16 cellular contexts compared by ENCODE assay signal in the genomic region with DNA sequence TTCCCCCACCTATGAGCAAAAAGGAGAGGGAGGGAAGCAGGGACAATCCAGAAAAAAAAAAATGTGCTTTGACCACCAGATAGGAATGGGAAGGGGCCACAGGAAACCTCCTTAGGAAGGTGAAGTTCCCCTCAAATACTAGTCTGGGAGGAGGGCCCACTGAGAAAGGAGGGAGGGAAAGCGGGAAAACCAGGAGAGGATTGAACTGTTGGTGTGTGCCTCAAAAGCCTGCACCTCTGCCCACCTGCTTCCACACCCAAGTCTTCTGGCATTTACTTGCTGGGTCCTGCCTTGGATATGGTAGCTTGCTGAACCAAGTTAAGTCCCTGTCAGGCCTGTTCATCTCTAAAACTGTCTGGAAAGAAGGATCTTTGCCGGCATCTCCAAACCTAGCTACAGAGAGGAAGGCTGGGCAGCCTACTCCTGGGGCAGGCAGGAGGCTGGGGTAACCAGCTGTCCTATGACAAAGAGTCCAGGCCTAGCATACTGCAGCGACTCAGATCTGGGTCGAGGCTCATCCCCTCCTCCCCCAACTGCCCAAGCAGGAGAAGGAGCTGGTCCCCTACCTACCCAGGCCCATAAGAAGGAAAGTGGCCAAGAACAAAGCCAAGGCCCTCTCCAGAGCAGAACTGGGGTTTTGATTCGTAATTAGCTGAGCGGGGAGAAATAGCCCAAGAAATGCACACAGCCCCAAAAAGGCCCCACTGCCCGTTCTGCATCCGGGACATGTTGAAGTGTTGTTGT. TPM values are rescaled to one million over a fixed set of nuclear protein-coding genes. Genes with fewer than 3 reads are reported as not detected.
DNase-seq lines count a peak whose midpoint lies in the region; ATAC-seq, FAIRE-seq and TF ChIP-seq lines count a peak whose summit lies in the region.
"Had no signal": no experiment of that assay in that cellular context is flagged by ENCODE, and none has a peak within 500 bp of the region (broad histone marks: within the 10 kb centered on the region; RNA-seq: fewer than 3 reads in every experiment).

No MANE protein-coding gene starts in this region.

- H3K9me3 ChIP-seq in H1 (ENCODE audit: insufficient read depth in 2 of 2, low read depth in 1 of 2, low read length in 1 of 2) (no peaks in the 10 kb centered on the region), suprapubic skin (no peaks in the 10 kb centered on the region), right cardiac atrium (ENCODE audit: control insufficient read depth, low read length) (no peaks in the 10 kb centered on the region), sigmoid colon (no peaks in the 10 kb centered on the region)
- H3K9me3 ChIP-seq: colonic mucosa, neutrophil had no signal

- H4K8ac ChIP-seq in H1 (ENCODE audit: extremely low read depth, insufficient read depth, low read length), result no peak overlapping the region

- WGBS in H1 (ENCODE audit: extremely low coverage in 1 of 2, insufficient coverage in 1 of 2, insufficient read length in 1 of 2, insufficient replicate concordance in 2 of 2, low coverage in 1 of 2, low lambda C conversion rate in 2 of 2, missing lambda C conversion rate in 1 of 2), 2 experiments, result 6% methylated on average over 6 of the region's 8 CpGs; no CpG with 5 or more reads in 1 of the 2 experiments
- WGBS in suprapubic skin, result 26% methylated on average over 8 of the region's 8 CpGs
- WGBS in right cardiac atrium, result 18% methylated on average over 8 of the region's 8 CpGs
- WGBS in sigmoid colon, 2 donors, result 7 to 12% methylated on average over 8 of the region's 8 CpGs

- CTCF ChIA-PET in H1 (lab: Charles Lee; ENCODE audit: partially characterized antibody), result interaction anchor here (0.6 to 8.6 kb wide), 9 partner anchors 10 to 622 kb away, joined by 3 to 84 read pairs (median 4); no protein-coding TSS in a partner anchor

- no peak overlapping the region for H4K5ac ChIP-seq in H1 (ENCODE audit: insufficient read length, low read depth, low read length)

- H3K4me3 Mint-ChIP-seq in activated naive CD8-positive, alpha-beta T cell treated with anti-CD3 and anti-CD28 coated beads, Interleukin-2, amount 10 ng/mL, durations not matched to agents 7 days and 5 days, result no peak overlapping the region
- no peak overlapping the region for H3K4me3 Mint-ChIP-seq in activated naive CD8-positive, alpha-beta T cell treated with anti-CD3 and anti-CD28 coated beads, Interleukin-2, amount 50 U/mL, for 24 hours
- peak overlapping the region; percentile 45 for H3K4me3 Mint-ChIP-seq in natural killer cell
- H3K4me3 Mint-ChIP-seq: stimulated activated memory B cell treated with anti-CD40 and anti-IgM and Interleukin-4, amounts not matched to agents 10 μg/mL and 1 μg/mL and 100 μg/mL, for 72 hours had no signal

- H4K20me1 ChIP-seq in H1 (replicated peaks in 1 of 2; ENCODE audit: control insufficient read depth in 1 of 2, insufficient read depth in 2 of 2, low read length in 2 of 2), result peaks cover 16 to 24% of the 10 kb centered on the region in 2 experiments

- peaks cover 85% of the 10 kb centered on the region for H3K27me3 Mint-ChIP-seq in activated naive CD8-positive, alpha-beta T cell treated with anti-CD3 and anti-CD28 coated beads, Interleukin-2, amount 10 ng/mL, durations not matched to agents 7 days and 5 days
- peaks cover 80% of the 10 kb centered on the region for H3K27me3 Mint-ChIP-seq in activated naive CD8-positive, alpha-beta T cell treated with anti-CD3 and anti-CD28 coated beads, Interleukin-2, amount 50 U/mL, for 24 hours
- H3K27me3 Mint-ChIP-seq in natural killer cell (ENCODE audit: low read depth in 2 of 2), result peaks cover 58 to 68% of the 10 kb centered on the region in 2 donors

- peak overlapping the region; percentile 57; the same call in 1 of the 2 replicates for H3K18ac ChIP-seq in H1 (ENCODE audit: extremely low read depth, low read length)

- H2BK120ac ChIP-seq in H1 (replicated peaks; ENCODE audit: low read depth, low read length), result no peak overlapping the region

- H3K23me2 ChIP-seq in H1 (ENCODE audit: low read depth, low read length), result peaks cover 12% of the 10 kb centered on the region

- POLR2A ChIA-PET in activated naive CD8-positive, alpha-beta T cell treated with anti-CD3 and anti-CD28 coated beads, Interleukin-2, amount 10 ng/mL, durations not matched to agents 7 days and 5 days (lab: Charles Lee), result no interaction called here
- POLR2A ChIA-PET in H1 (lab: Charles Lee; ENCODE audit: partially characterized antibody), result interaction anchor here (1.1 to 1.9 kb wide), 5 partner anchors 8 to 77 kb away, joined by 3 to 10 read pairs (median 3); no protein-coding TSS in a partner anchor

- peaks cover 4% of the 10 kb centered on the region for H3K36me3 Mint-ChIP-seq in activated naive CD8-positive, alpha-beta T cell treated with anti-CD3 and anti-CD28 coated beads, Interleukin-2, amount 10 ng/mL, durations not matched to agents 7 days and 5 days
- H3K36me3 Mint-ChIP-seq in activated naive CD8-positive, alpha-beta T cell treated with anti-CD3 and anti-CD28 coated beads, Interleukin-2, amount 50 U/mL, for 24 hours (ENCODE audit: low read depth), result peaks cover 2% of the 10 kb centered on the region
- no peaks in the 10 kb centered on the region for H3K36me3 Mint-ChIP-seq in natural killer cell
- H3K36me3 Mint-ChIP-seq: stimulated activated memory B cell treated with anti-CD40 and anti-IgM and Interleukin-4, amounts not matched to agents 10 μg/mL and 1 μg/mL and 100 μg/mL, for 72 hours had no signal

- no peak overlapping the region for H4K91ac ChIP-seq in H1 (replicated peaks; ENCODE audit: insufficient read length, low read length)

- H2BK15ac ChIP-seq in H1 (ENCODE audit: low read length), result no peak overlapping the region

- no peaks in the 10 kb centered on the region for H3K79me1 ChIP-seq in H1 (ENCODE audit: low read depth, low read length)

- DNase-seq in activated naive CD8-positive, alpha-beta T cell treated with anti-CD3 and anti-CD28 coated beads, Interleukin-2, amount 10 ng/mL, durations not matched to agents 7 days and 5 days, result no peak
- DNase-seq in activated naive CD8-positive, alpha-beta T cell treated with anti-CD3 and anti-CD28 coated beads, Interleukin-2, amount 50 U/mL, for 24 hours, result no peak
- DNase-seq in H1 (ENCODE audit: low read depth in 1 of 2, low spot score in 2 of 2) (peak in 1 of 2 experiments; percentile 63), natural killer cell (no peak), suprapubic skin (ENCODE audit: low spot score in 2 of 2) (no peak), right cardiac atrium (no peak), sigmoid colon (no peak)
- DNase-seq: colonic mucosa had no signal

- H3K27ac Mint-ChIP-seq in activated naive CD8-positive, alpha-beta T cell treated with anti-CD3 and anti-CD28 coated beads, Interleukin-2, amount 10 ng/mL, durations not matched to agents 7 days and 5 days, result peak overlapping the region; percentile 54
- H3K27ac Mint-ChIP-seq in activated naive CD8-positive, alpha-beta T cell treated with anti-CD3 and anti-CD28 coated beads, Interleukin-2, amount 50 U/mL, for 24 hours, result no peak overlapping the region
- no peak overlapping the region for H3K27ac Mint-ChIP-seq in natural killer cell
- H3K27ac Mint-ChIP-seq: stimulated activated memory B cell treated with anti-CD40 and anti-IgM and Interleukin-4, amounts not matched to agents 10 μg/mL and 1 μg/mL and 100 μg/mL, for 72 hours had no signal

- H3K36me3 ChIP-seq in H1 (ENCODE audit: control insufficient read depth in 2 of 4, insufficient read depth in 4 of 4, low read length in 3 of 4) (peaks cover 0 to 10% (median 0%) of the 10 kb centered on the region in 4 experiments; a peak in 1 of 8 replicates), suprapubic skin (no peaks in the 10 kb centered on the region), sigmoid colon (no peaks in the 10 kb centered on the region)
- H3K36me3 ChIP-seq: colonic mucosa, neutrophil had no signal

- no peak for ATAC-seq in activated naive CD8-positive, alpha-beta T cell treated with anti-CD3 and anti-CD28 coated beads, Interleukin-2, amount 10 ng/mL, durations not matched to agents 7 days and 5 days (ENCODE audit: low read depth)
- no peak for ATAC-seq in activated naive CD8-positive, alpha-beta T cell treated with anti-CD3 and anti-CD28 coated beads, Interleukin-2, amount 50 U/mL, for 24 hours
- ATAC-seq in natural killer cell (no peak), right cardiac atrium (no peak), GM21825 (IDR thresholded peaks at IDR 0.05; ENCODE audit: unreplicated experiment) (no peak)
- ATAC-seq: stimulated activated memory B cell treated with anti-CD40 and anti-IgM and Interleukin-4, amounts not matched to agents 10 μg/mL and 1 μg/mL and 100 μg/mL, for 72 hours had no signal

- H2AFZ ChIP-seq in H1 (ENCODE audit: low read length), result no peak overlapping the region

- no peak for TF ChIP-seq POLR2A in H1 (IDR thresholded peaks at IDR 0.05; ENCODE audit: control extremely low read depth in 1 of 2, low read depth in 2 of 2, low read length in 2 of 2)
- TF ChIP-seq POLR2A in suprapubic skin (IDR thresholded peaks at IDR 0.05), result no peak
- no peak for TF ChIP-seq POLR2A in sigmoid colon (IDR thresholded peaks at IDR 0.05)

- peak overlapping the region in 1 of 4 experiments; percentile 56; a peak in 2 of 8 replicates for H3K4me3 ChIP-seq in H1 (ENCODE audit: extremely low read depth in 1 of 4, insufficient read depth in 2 of 4, low read depth in 3 of 4, low read length in 4 of 4)
- H3K4me3 ChIP-seq in suprapubic skin, result peak overlapping the region; percentile 72
- H3K4me3 ChIP-seq in right cardiac atrium (ENCODE audit: low read length), result no peak overlapping the region
- H3K4me3 ChIP-seq in sigmoid colon, result no peak overlapping the region
- H3K4me3 ChIP-seq: colonic mucosa had no signal

- H3K4me2 ChIP-seq in H1 (ENCODE audit: insufficient read depth in 1 of 2, low read depth in 2 of 2, low read length in 2 of 2), result peak overlapping the region; percentile 50 to 90; a peak in 3 of 4 replicates

- TF ChIP-seq CTCF in H1 (IDR thresholded peaks at IDR 0.05; ENCODE audit: control extremely low read depth in 1 of 3, insufficient read depth in 1 of 3, low read depth in 1 of 3, low read length in 3 of 3), result no peak
- TF ChIP-seq CTCF in natural killer cell (IDR thresholded peaks at IDR 0.05), result no peak
- TF ChIP-seq CTCF in suprapubic skin (IDR thresholded peaks at IDR 0.05), result no peak
- no peak for TF ChIP-seq CTCF in sigmoid colon (IDR thresholded peaks at IDR 0.05)

- peaks cover 91 to 99% (median 95%) of the 10 kb centered on the region in 4 experiments for H3K27me3 ChIP-seq in H1 (replicated peaks in 1 of 4; ENCODE audit: control insufficient read depth in 3 of 4, extremely low read depth in 1 of 4, insufficient read depth in 3 of 4, low read length in 3 of 4)
- peaks cover 91% of the 10 kb centered on the region for H3K27me3 ChIP-seq in suprapubic skin
- H3K27me3 ChIP-seq in right cardiac atrium (ENCODE audit: control insufficient read depth, insufficient read depth), result no peaks in the 10 kb centered on the region
- H3K27me3 ChIP-seq in sigmoid colon, result peaks cover 91 to 100% (median 99%) of the 10 kb centered on the region in 3 donors

- H2BK20ac ChIP-seq in H1 (ENCODE audit: low read length), result 0 out of 2 replicates have a peak overlapping the region, but pooled peaks have one; percentile 43

- no peak for TF ChIP-seq EP300 in H1 (IDR thresholded peaks at IDR 0.05; ENCODE audit: borderline replicate concordance in 1 of 2, low read depth in 2 of 2, low read length in 2 of 2)
- TF ChIP-seq EP300 in suprapubic skin (IDR thresholded peaks at IDR 0.05), result no peak
- TF ChIP-seq EP300 in sigmoid colon (IDR thresholded peaks at IDR 0.05), result no peak

- no peak overlapping the region for H2AK5ac ChIP-seq in H1 (ENCODE audit: low read depth, low read length)

- no peak overlapping the region for H3K9ac ChIP-seq in H1 (replicated peaks in 1 of 4; ENCODE audit: extremely low read depth in 1 of 4, low read depth in 3 of 4, low read length in 3 of 4)

- intact Hi-C loops in natural killer cell (cut with micrococcal nuclease) (no loop called here), right cardiac atrium (cut with DNase I) (no loop called here), sigmoid colon (cut with DNase I) (no loop called here)

- no peak overlapping the region for H3K56ac ChIP-seq in H1 (replicated peaks; ENCODE audit: insufficient read length, low read depth, low read length)

- H3K4me1 ChIP-seq in H1 (replicated peaks in 1 of 4; ENCODE audit: control insufficient read depth in 3 of 4, insufficient read depth in 4 of 4, low read length in 3 of 4) (peaks cover 3 to 39% (median 30%) of the 10 kb centered on the region in 4 experiments), suprapubic skin (peaks cover 66% of the 10 kb centered on the region), right cardiac atrium (ENCODE audit: control insufficient read depth, insufficient read depth, low read length) (peaks cover 4% of the 10 kb centered on the region), sigmoid colon (peaks cover 0 to 58% (median 55%) of the 10 kb centered on the region in 4 donors)

- peak; percentile 19 for FAIRE-seq in H1 (lab: Jason Lieb, UNC)
- FAIRE-seq: GM12891 had no signal

- peak overlapping the region; percentile 68; the same call in 1 of the 2 replicates for H2BK12ac ChIP-seq in H1 (ENCODE audit: low read depth, low read length)

- H3K14ac ChIP-seq in H1 (ENCODE audit: insufficient read length), result no peak overlapping the region

- peaks cover 8% of the 10 kb centered on the region for H3K4me1 Mint-ChIP-seq in activated naive CD8-positive, alpha-beta T cell treated with anti-CD3 and anti-CD28 coated beads, Interleukin-2, amount 10 ng/mL, durations not matched to agents 7 days and 5 days
- H3K4me1 Mint-ChIP-seq in activated naive CD8-positive, alpha-beta T cell treated with anti-CD3 and anti-CD28 coated beads, Interleukin-2, amount 50 U/mL, for 24 hours, result peaks cover 29% of the 10 kb centered on the region
- peaks cover 21 to 31% of the 10 kb centered on the region in 2 donors for H3K4me1 Mint-ChIP-seq in natural killer cell

- H3K27ac ChIP-seq in H1 (ENCODE audit: low read depth, low read length) (no peak overlapping the region), suprapubic skin (peak overlapping the region; percentile 92), right cardiac atrium (ENCODE audit: low read length) (no peak overlapping the region), sigmoid colon (no peak overlapping the region)
- H3K27ac ChIP-seq: colonic mucosa, neutrophil, RWPE1 had no signal

- TF ChIP-seq RAD21 in H1 (IDR thresholded peaks at IDR 0.05 in 1 of 2, conservative IDR thresholded peaks at IDR 0.05 in 1 of 2; ENCODE audit: low read depth in 2 of 2, low read length in 2 of 2), result no peak

- H3K79me2 ChIP-seq in H1 (ENCODE audit: control insufficient read depth in 1 of 2, insufficient read depth in 2 of 2, low read length in 2 of 2), result no peaks in the 10 kb centered on the region

- H3K23ac ChIP-seq in H1 (ENCODE audit: insufficient read length), result no peak overlapping the region

- no peaks in the 10 kb centered on the region for H3K9me3 Mint-ChIP-seq in activated naive CD8-positive, alpha-beta T cell treated with anti-CD3 and anti-CD28 coated beads, Interleukin-2, amount 10 ng/mL, durations not matched to agents 7 days and 5 days
- H3K9me3 Mint-ChIP-seq in activated naive CD8-positive, alpha-beta T cell treated with anti-CD3 and anti-CD28 coated beads, Interleukin-2, amount 50 U/mL, for 24 hours, result no peaks in the 10 kb centered on the region
- H3K9me3 Mint-ChIP-seq in natural killer cell, result no peaks in the 10 kb centered on the region
- H3K9me3 Mint-ChIP-seq: stimulated activated memory B cell treated with anti-CD40 and anti-IgM and Interleukin-4, amounts not matched to agents 10 μg/mL and 1 μg/mL and 100 μg/mL, for 72 hours had no signal

- H3K4ac ChIP-seq in H1 (replicated peaks; ENCODE audit: insufficient read length, low read depth, low read length), result no peak overlapping the region

- no peak overlapping the region for H2BK5ac ChIP-seq in H1 (ENCODE audit: low read depth, low read length)

RNA-seq across cellular contexts. Expression of gene EN1, which starts 3.0 kb away (rescaled TPM):
- total RNA-seq in activated naive CD8-positive, alpha-beta T cell treated with anti-CD3 and anti-CD28 coated beads, Interleukin-2, amount 10 ng/mL, durations not matched to agents 7 days and 5 days, result not detected
- total RNA-seq in H1 (2021; fragmentation: NEBNext Ultra II Directional; extraction: Animal tissue kit (Norgen Biotek cat#: 25700)), result not detected in 2 replicates
- polyA plus RNA-seq in H1 (2011; rRNA removed), result not detected in 2 replicates
- polyA plus RNA-seq in H1 (2011; cell fraction: cytosol; rRNA removed), result not detected
- polyA plus RNA-seq in H1 (2011; cell fraction: nucleus; rRNA removed), result not detected
- polyA plus RNA-seq in H1 (2012, experiment 1 of 2), result 0.48 TPM in 1 of 4 replicates, not detected in the others
- not detected for polyA plus RNA-seq in H1 (2012, experiment 2 of 2)
- not detected for polyA plus RNA-seq in H1 (2013, experiment 1 of 2)
- polyA plus RNA-seq in H1 (2013, experiment 2 of 2), result 0.04 TPM
- polyA minus RNA-seq in H1 (2011; rRNA and poly(A)+ RNA removed), result not detected in 2 replicates
- not detected for polyA minus RNA-seq in H1 (2011; cell fraction: cytosol; rRNA and poly(A)+ RNA removed)
- not detected for polyA minus RNA-seq in H1 (2011; cell fraction: nucleus; rRNA and poly(A)+ RNA removed)
- not detected for total RNA-seq in natural killer cell
- 10 to 100 TPM in 2 of 4 donors, 1 to 10 TPM in 2; 7.3 to 16.7 (median 11.8) TPM for total RNA-seq in suprapubic skin
- not detected for total RNA-seq in right cardiac atrium
- not detected for polyA plus RNA-seq in right cardiac atrium
- total RNA-seq in sigmoid colon, result not detected
- polyA plus RNA-seq in sigmoid colon, result not detected
- total RNA-seq: activated CD8-positive, alpha-beta memory T cell treated with anti-CD3 and anti-CD28 coated beads for 36 hours; colonic mucosa; kidney epithelial cell; NCI-H460 had no signal
